14 cellular contexts compared by ENCODE assay signal in the genomic region with DNA sequence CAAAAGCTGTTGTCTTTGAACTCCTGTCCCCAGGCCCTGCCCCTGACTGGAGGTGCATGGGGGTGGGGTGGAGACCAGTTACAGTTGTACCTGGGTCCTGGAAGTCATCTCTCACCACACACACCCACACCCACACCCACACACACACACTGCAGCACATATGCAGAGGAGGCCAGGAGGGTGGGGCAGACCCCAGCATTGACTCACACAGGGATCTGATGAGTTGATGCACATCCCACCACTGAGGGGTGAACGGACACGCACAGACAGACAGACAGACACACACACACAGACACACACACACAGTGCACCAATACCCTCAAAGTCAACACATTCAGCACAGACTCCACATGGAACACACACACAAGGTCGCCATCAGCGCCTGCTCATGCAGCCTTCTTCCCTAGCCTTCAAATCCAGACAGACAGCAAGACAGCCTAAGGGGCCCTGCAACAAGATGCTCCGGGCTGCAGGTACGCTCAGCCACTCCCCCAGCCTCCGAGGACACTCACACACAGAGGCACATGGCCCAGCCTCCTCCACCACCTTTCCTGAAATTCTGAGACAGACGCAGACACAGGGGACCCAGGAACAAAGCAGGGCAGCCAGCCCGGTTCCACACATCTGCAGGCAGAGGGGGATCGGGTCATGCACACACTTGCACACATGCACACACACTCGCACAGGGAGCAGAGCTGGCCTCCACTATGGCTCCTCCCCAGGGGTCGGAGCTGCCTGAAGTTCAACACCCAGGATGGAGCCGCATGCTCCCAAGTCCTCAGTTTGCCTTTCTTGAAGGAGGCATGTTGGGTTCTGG.
DNase-seq lines count a peak whose midpoint lies in the region; ATAC-seq lines count a peak whose summit lies in the region.
"Had no signal": no experiment of that assay in that cellular context is flagged by ENCODE, and none has a peak within 500 bp of the region (broad histone marks: within the 10 kb centered on the region; RNA-seq: fewer than 3 reads in every experiment).

No MANE protein-coding gene starts in this region.

- H3K36me3 ChIP-seq in NT2/D1 (ENCODE audit: insufficient read depth, insufficient read length, low read length), result no peaks in the 10 kb centered on the region
- H3K36me3 ChIP-seq in iPS-15b (ENCODE audit: control insufficient read depth, insufficient read depth, low read length), result no peaks in the 10 kb centered on the region
- H3K36me3 ChIP-seq: brain microvascular endothelial cell, right atrium auricular region had no signal

- H3K4me3 ChIP-seq in NT2/D1 (ENCODE audit: insufficient read length, low read depth), result no peak overlapping the region
- H3K4me3 ChIP-seq in iPS-15b (ENCODE audit: low read depth, low read length), result peak overlapping the region; percentile 52
- H3K4me3 ChIP-seq: lung had no signal

- peak; percentile 38 for DNase-seq in activated naive CD4-positive, alpha-beta T cell treated with Interleukin-2 at 50 U/mL for 16 hours
- DNase-seq in activated naive CD4-positive, alpha-beta T cell (lab: John Stamatoyannopoulos, UW), result no peak
- DNase-seq in NT2/D1 (ENCODE audit: low read depth, low spot score) (no peak), superior temporal gyrus (ENCODE audit: extremely low spot score) (no peak), 8988T (no peak)
- DNase-seq in stimulated activated CD8-positive, alpha-beta memory T cell treated with anti-CD3 and anti-CD28 coated beads, Interleukin-12 subunit alpha, Interleukin-12 subunit beta, amount 100 ng/mL, for 4 hours (ENCODE audit: low read depth), result peak; percentile 8
- DNase-seq: brain microvascular endothelial cell, NCI-H446 treated with DMSO at 0.1 percent for 48 hours, OCI-M1 had no signal

- H3K4me1 ChIP-seq in NT2/D1 (ENCODE audit: insufficient read depth, insufficient read length) (peaks cover 66% of the 10 kb centered on the region), iPS-15b (ENCODE audit: control insufficient read depth, insufficient read depth, low read length) (peaks cover 11% of the 10 kb centered on the region)

- H3K9ac ChIP-seq in NT2/D1 (ENCODE audit: insufficient read length, low read depth), result peak overlapping the region; percentile 23
- no peak overlapping the region for H3K9ac ChIP-seq in iPS-15b (ENCODE audit: low read depth, low read length)
- H3K9ac ChIP-seq: KMS-11 had no signal

- H3K27me3 ChIP-seq in NT2/D1 (ENCODE audit: insufficient read depth, insufficient read length) (peaks cover 22% of the 10 kb centered on the region), iPS-15b (ENCODE audit: control insufficient read depth, insufficient read depth, low read length) (peaks cover 21% of the 10 kb centered on the region)
- H3K27me3 ChIP-seq: right atrium auricular region had no signal

- no peak for ATAC-seq in GM21515 (IDR thresholded peaks at IDR 0.05; ENCODE audit: unreplicated experiment)

- H3K9me3 ChIP-seq in NT2/D1 (ENCODE audit: insufficient read depth, low read length) (no peaks in the 10 kb centered on the region), iPS-15b (ENCODE audit: control insufficient read depth, insufficient read depth, low read length) (no peaks in the 10 kb centered on the region)
- H3K9me3 ChIP-seq: right atrium auricular region had no signal

Comparison
In these comparisons a context has a peak if more than half of its experiments do, and no peak if none do; other contexts are left out.
1. DNase-seq: peak in activated naive CD4-positive, alpha-beta T cell treated with Interleukin-2 at 50 U/mL for 16 hours (single experiment) and stimulated activated CD8-positive, alpha-beta memory T cell treated with anti-CD3 and anti-CD28 coated beads, Interleukin-12 subunit alpha, Interleukin-12 subunit beta, amount 100 ng/mL, for 4 hours (single experiment); none in activated naive CD4-positive, alpha-beta T cell (0 of 4), NT2/D1 (single experiment), superior temporal gyrus (single experiment) and 8988T (single experiment).